1 cellular context compared by ENCODE assay signal in genomic region chr2:68452168-68452890, GRCh38.
TF ChIP-seq lines count a peak whose summit lies in the region.

No MANE protein-coding gene starts in this region.

TF ChIP-seq in HCT116, 20 proteins besides CTCF, POLR2A, EP300 and RAD21 (continued from another document):
- no peak for TF ChIP-seq ZBTB33 (IDR thresholded peaks at IDR 0.05; ENCODE audit: extremely low read depth, insufficient replicate concordance, low read length)
- no peak for TF ChIP-seq EZH2phosphoT487 (IDR thresholded peaks at IDR 0.05; ENCODE audit: borderline replicate concordance)
- TF ChIP-seq SP1 (IDR thresholded peaks at IDR 0.05; ENCODE audit: low read depth): no peak
- no peak for TF ChIP-seq SRF (IDR thresholded peaks at IDR 0.05; ENCODE audit: low read depth)
- TF ChIP-seq EGR1 (IDR thresholded peaks at IDR 0.05; ENCODE audit: low read depth): no peak
- no peak for TF ChIP-seq CEBPB (IDR thresholded peaks at IDR 0.05; ENCODE audit: low read depth)
- TF ChIP-seq YY1 (IDR thresholded peaks at IDR 0.05; ENCODE audit: extremely low read depth, insufficient replicate concordance, low read depth, low read length): no peak
- no peak for TF ChIP-seq POLR2AphosphoS5 (IDR thresholded peaks at IDR 0.05; ENCODE audit: low read depth, low read length)
- no peak for TF ChIP-seq ELF1 (IDR thresholded peaks at IDR 0.05; ENCODE audit: borderline replicate concordance, low read depth)
- TF ChIP-seq ZNF274 (IDR thresholded peaks at IDR 0.05; ENCODE audit: low read depth, low read length): no peak
- TF ChIP-seq JUND (IDR thresholded peaks at IDR 0.05): no peak
- TF ChIP-seq TCF7L2 (IDR thresholded peaks at IDR 0.05; ENCODE audit: borderline replicate concordance, extremely low read depth, insufficient read depth, insufficient read length): no peak
- TF ChIP-seq ATF3 (IDR thresholded peaks at IDR 0.05): no peak
- TF ChIP-seq SIN3A (IDR thresholded peaks at IDR 0.05; ENCODE audit: low read depth): no peak
TF ChIP-seq in HCT116: peak in this region for 0.
